ENCODE assay signal across 9 cellular contexts in the genomic region with DNA sequence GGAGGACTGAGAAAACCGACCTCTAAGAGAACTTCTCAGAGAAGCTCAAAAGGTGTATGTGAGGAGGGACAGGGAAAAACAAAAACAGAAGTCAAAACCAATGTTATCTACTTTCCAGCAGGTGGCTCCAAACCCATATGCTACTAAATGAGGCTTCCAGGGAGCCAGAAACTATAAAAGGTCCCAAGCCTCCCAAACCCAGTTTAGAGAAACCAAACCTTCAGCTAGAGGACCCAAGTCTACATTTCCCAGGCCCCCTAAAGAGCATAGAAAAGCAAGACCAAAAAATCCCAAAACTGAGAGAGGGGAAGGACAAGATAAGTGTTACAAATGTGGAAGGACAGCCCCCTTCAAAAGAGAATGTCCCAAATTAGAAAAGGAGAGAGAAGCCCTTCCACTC. TPM values are rescaled to one million over a fixed set of nuclear protein-coding genes. Genes with fewer than 3 reads are reported as not detected.
DNase-seq lines count a peak whose midpoint lies in the region; ATAC-seq and TF ChIP-seq lines count a peak whose summit lies in the region.
"Had no signal": no experiment of that assay in that cellular context is flagged by ENCODE, and none has a peak within 500 bp of the region (broad histone marks: within the 10 kb centered on the region; RNA-seq: fewer than 3 reads in every experiment).

No MANE protein-coding gene starts in this region.

- DNase-seq in NCI-H1417 (lab: John Stamatoyannopoulos, UW), result peak; percentile 2 to 58 (median 10)
- no peak for DNase-seq in NCI-H1417 treated with DMSO at 0.1 percent for 48 hours (lab: John Stamatoyannopoulos, UW)
- peak; percentile 59 for DNase-seq in SK-N-DZ (ENCODE audit: low spot score)
- peak; percentile 68 for DNase-seq in fibroblast of mammary gland (ENCODE audit: low read depth)
- DNase-seq in neuronal stem cell (ENCODE audit: low spot score), result peak; percentile 15

- ATAC-seq in HG03095 (IDR thresholded peaks at IDR 0.05; ENCODE audit: unreplicated experiment) (peak; percentile 50), HG02852 (IDR thresholded peaks at IDR 0.05; ENCODE audit: unreplicated experiment) (no peak), GM18909 (IDR thresholded peaks at IDR 0.05; ENCODE audit: poor library complexity, unreplicated experiment) (no peak)

- H2AK5ac ChIP-seq in neuronal stem cell (ENCODE audit: low read depth, low read length), result no peak overlapping the region

- no peak overlapping the region for H3K23ac ChIP-seq in neuronal stem cell (ENCODE audit: low read depth, low read length, poor library complexity)

- H2BK120ac ChIP-seq in neuronal stem cell (ENCODE audit: low read depth, low read length), result no peak overlapping the region

- no peak overlapping the region for H4K91ac ChIP-seq in neuronal stem cell (ENCODE audit: low read depth, low read length, poor library complexity)

- no peak overlapping the region for H2BK5ac ChIP-seq in neuronal stem cell (ENCODE audit: low read length)

- WGBS in neuronal stem cell (ENCODE audit: extremely low coverage in 2 of 2, insufficient read length in 2 of 2, insufficient replicate concordance in 1 of 2), 2 donors, result no CpG with 5 or more reads among the region's 1 CpG

- peaks cover 0 to 5% of the 10 kb centered on the region in 2 donors for H3K9me3 ChIP-seq in neuronal stem cell (replicated peaks in 1 of 2; ENCODE audit: control insufficient read depth in 2 of 2, insufficient read depth in 1 of 2, low read depth in 1 of 2, low read length in 2 of 2)

- H4K8ac ChIP-seq in neuronal stem cell (ENCODE audit: low read depth, low read length), result no peak overlapping the region

- no peak overlapping the region for H2BK12ac ChIP-seq in neuronal stem cell (ENCODE audit: low read length)

- H3K4me1 ChIP-seq in neuronal stem cell (ENCODE audit: control insufficient read depth in 2 of 2, insufficient read depth in 1 of 2, low read depth in 1 of 2, low read length in 2 of 2), result no peaks in the 10 kb centered on the region

- no peak overlapping the region for H3K18ac ChIP-seq in neuronal stem cell (ENCODE audit: low read length)

- no peaks in the 10 kb centered on the region for H3K79me1 ChIP-seq in neuronal stem cell (ENCODE audit: low read depth, low read length)

- TF ChIP-seq CTCF in fibroblast of mammary gland (conservative IDR thresholded peaks at IDR 0.05; ENCODE audit: control insufficient read depth, insufficient read depth, low read depth, low read length), result peak; percentile 97

- no peak overlapping the region for H3K27ac ChIP-seq in neuronal stem cell (replicated peaks; ENCODE audit: low read length)

- H3K27me3 ChIP-seq in neuronal stem cell (ENCODE audit: control insufficient read depth in 3 of 3, insufficient read depth in 3 of 3, low read depth in 1 of 3, low read length in 3 of 3), result no peaks in the 10 kb centered on the region

- H3K36me3 ChIP-seq in neuronal stem cell (replicated peaks in 1 of 2; ENCODE audit: control insufficient read depth in 2 of 2, insufficient read depth in 2 of 2, low read length in 2 of 2), result no peaks in the 10 kb centered on the region

- H3K9ac ChIP-seq in neuronal stem cell (ENCODE audit: low read depth, low read length, poor library complexity), result no peak overlapping the region

- H2BK15ac ChIP-seq in neuronal stem cell (ENCODE audit: low read length), result no peak overlapping the region

- H3K4me3 ChIP-seq in fibroblast of mammary gland (ENCODE audit: control insufficient read depth, low read depth, low read length), result no peak overlapping the region
- no peak overlapping the region for H3K4me3 ChIP-seq in neuronal stem cell (ENCODE audit: low read length in 2 of 2)

- H3K14ac ChIP-seq in neuronal stem cell (ENCODE audit: low read length), result no peak overlapping the region

- H2AFZ ChIP-seq in neuronal stem cell (ENCODE audit: low read length), result peak overlapping the region; percentile 50

- H3K4ac ChIP-seq in neuronal stem cell (ENCODE audit: low read length), result no peak overlapping the region

- H3K4me2 ChIP-seq in neuronal stem cell (ENCODE audit: insufficient read depth, low read length, poor library complexity, severe bottlenecking), result no peak overlapping the region

RNA-seq across cellular contexts. Expression of a gene that starts 3.7 kb away (rescaled TPM):
- 0.47 TPM in 1 of 2 replicates, not detected in the other for polyA plus RNA-seq in SK-N-DZ (2014; cell fraction: cytosol; rRNA removed)
- polyA plus RNA-seq in SK-N-DZ (2014; cell fraction: nucleus; rRNA removed), result 0.89 TPM in 1 of 2 replicates, not detected in the other
- polyA plus RNA-seq in neuronal stem cell (2013, experiment 1 of 2), result 0.04 TPM
- polyA plus RNA-seq in neuronal stem cell (2013, experiment 2 of 2), result 0.04 TPM
- polyA plus RNA-seq: CD8-positive, alpha-beta memory T cell had no signal

RNA-seq across cellular contexts. Expression of a gene that starts 12.4 kb away (rescaled TPM):
- polyA plus RNA-seq in SK-N-DZ (2014; cell fraction: cytosol; rRNA removed), result not detected in 2 replicates
- not detected in 2 replicates for polyA plus RNA-seq in SK-N-DZ (2014; cell fraction: nucleus; rRNA removed)
- polyA plus RNA-seq in neuronal stem cell (2013, experiment 1 of 2), result 0.04 TPM
- polyA plus RNA-seq in neuronal stem cell (2013, experiment 2 of 2), result not detected
- polyA plus RNA-seq: CD8-positive, alpha-beta memory T cell had no signal

RNA-seq across cellular contexts. Expression of a gene that starts 26.7 kb away (rescaled TPM):
- 22.9 and 23.4 TPM in 2 replicates for polyA plus RNA-seq in SK-N-DZ (2014; cell fraction: cytosol; rRNA removed)
- polyA plus RNA-seq in SK-N-DZ (2014; cell fraction: nucleus; rRNA removed), result 12.8 and 27.2 TPM in 2 replicates
- 5.3 TPM for polyA plus RNA-seq in neuronal stem cell (2013, experiment 1 of 2)
- polyA plus RNA-seq in neuronal stem cell (2013, experiment 2 of 2), result 5.3 TPM

RNA-seq across cellular contexts. Expression of a gene that starts 26.9 kb away (rescaled TPM):
- polyA plus RNA-seq in SK-N-DZ (2014; cell fraction: cytosol; rRNA removed), result 36.3 and 45.0 TPM in 2 replicates
- polyA plus RNA-seq in SK-N-DZ (2014; cell fraction: nucleus; rRNA removed), result 155 and 236 TPM in 2 replicates
- 27.9 TPM for polyA plus RNA-seq in neuronal stem cell (2013, experiment 1 of 2)
- 26.9 TPM for polyA plus RNA-seq in neuronal stem cell (2013, experiment 2 of 2)

RNA-seq across cellular contexts. Expression of a gene that starts 58.2 kb away (rescaled TPM):
- polyA plus RNA-seq in SK-N-DZ (2014; cell fraction: cytosol; rRNA removed), result 20.1 and 21.7 TPM in 2 replicates
- 16.0 and 22.6 TPM in 2 replicates for polyA plus RNA-seq in SK-N-DZ (2014; cell fraction: nucleus; rRNA removed)
- 9.3 TPM for polyA plus RNA-seq in neuronal stem cell (2013, experiment 1 of 2)
- polyA plus RNA-seq in neuronal stem cell (2013, experiment 2 of 2), result 9.6 TPM
